Comparison of ENCODE assay signal across 1 cellular context in the genomic region with DNA sequence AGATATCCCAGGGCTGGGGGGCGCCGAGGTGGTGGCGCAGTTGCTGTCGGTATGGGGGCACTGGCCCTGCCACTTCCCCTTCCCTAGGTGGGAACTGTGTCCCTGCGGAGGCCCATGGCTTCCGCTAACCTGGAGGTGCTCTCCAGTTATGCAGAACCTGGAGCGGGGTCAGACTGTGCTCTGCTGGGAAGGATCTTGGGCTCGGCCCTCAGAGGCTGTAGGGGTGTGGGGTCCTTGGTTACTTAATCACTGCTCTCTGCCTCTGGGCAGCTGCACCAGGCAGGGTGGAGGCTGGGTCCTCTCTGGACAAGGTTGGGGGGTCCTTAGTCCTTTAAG.
TF ChIP-seq lines count a peak whose summit lies in the region.

No MANE protein-coding gene starts in this region.

TF ChIP-seq in WTC11, 78 proteins besides CTCF, POLR2A, EP300 and RAD21 (continued from another document):
- TF ChIP-seq AFF4 (CRISPR knock-in tag; IDR thresholded peaks at IDR 0.05; ENCODE audit: borderline replicate concordance) (no peak), ZNF671 (CRISPR knock-in tag; IDR thresholded peaks at IDR 0.05) (no peak), TCF7 (CRISPR knock-in tag; IDR thresholded peaks at IDR 0.05; ENCODE audit: low read depth) (no peak), ZNF532 (CRISPR knock-in tag; IDR thresholded peaks at IDR 0.05; ENCODE audit: borderline replicate concordance) (no peak)
- TF ChIP-seq, protein P1, sequence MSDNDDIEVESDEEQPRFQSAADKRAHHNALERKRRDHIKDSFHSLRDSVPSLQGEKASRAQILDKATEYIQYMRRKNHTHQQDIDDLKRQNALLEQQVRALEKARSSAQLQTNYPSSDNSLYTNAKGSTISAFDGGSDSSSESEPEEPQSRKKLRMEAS (CRISPR knock-in tag; IDR thresholded peaks at IDR 0.05): no peak
